In the genomic region with DNA sequence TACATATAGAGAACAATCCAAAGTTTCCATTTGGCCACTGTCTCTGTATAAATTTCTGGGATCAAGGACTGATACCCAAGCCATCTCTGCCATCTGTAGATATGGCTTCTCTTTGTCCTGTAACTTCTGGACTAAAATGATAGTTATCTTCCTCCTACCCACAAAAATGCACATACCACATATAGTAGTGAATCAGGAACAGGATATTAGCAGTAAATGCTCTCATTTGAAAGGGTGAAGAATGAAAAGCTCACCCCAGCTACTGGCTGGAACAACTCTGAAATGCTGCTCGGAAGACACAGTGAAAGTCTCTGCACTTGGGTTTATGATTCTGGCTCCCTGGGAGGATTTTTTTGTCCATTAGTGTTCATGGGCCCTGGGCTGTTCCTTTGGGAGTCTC, we compare ENCODE assay signal across 19 cellular contexts.
DNase-seq lines count a peak whose midpoint lies in the region; ATAC-seq, FAIRE-seq and TF ChIP-seq lines count a peak whose summit lies in the region.
"Had no signal": no experiment of that assay in that cellular context is flagged by ENCODE, and none has a peak within 500 bp of the region (broad histone marks: within the 10 kb centered on the region; RNA-seq: fewer than 3 reads in every experiment).

No MANE protein-coding gene starts in this region.

- H3K4me1 ChIP-seq in mammary epithelial cell (ENCODE audit: insufficient read depth, low read length), result peaks cover 6% of the 10 kb centered on the region
- no peaks in the 10 kb centered on the region for H3K4me1 ChIP-seq in breast epithelium
- peaks cover 35% of the 10 kb centered on the region for H3K4me1 ChIP-seq in endothelial cell of umbilical vein (ENCODE audit: control insufficient read depth, extremely low read depth, insufficient read depth, low read length)
- H3K4me1 ChIP-seq in trophoblast cell (ENCODE audit: control insufficient read depth in 1 of 2, insufficient read depth in 2 of 2, low read length in 2 of 2), result peaks cover 3 to 5% of the 10 kb centered on the region in 2 experiments
- H3K4me1 ChIP-seq: HAP-1 had no signal

- FAIRE-seq in endothelial cell of umbilical vein (lab: Jason Lieb, UNC), result no peak
- FAIRE-seq: G401.6, GM12891, GM19239 had no signal

- BruUV-seq in mammary epithelial cell (replicated peaks; lab: Mats Ljungman, UMichigan) (no TSS peak), endothelial cell of umbilical vein (replicated peaks; lab: Mats Ljungman, UMichigan) (no TSS peak)

- CTCF ChIA-PET in mammary epithelial cell (lab: Charles Lee; ENCODE audit: low non-redundant PET), result no interaction called here
- CTCF ChIA-PET in endothelial cell of umbilical vein (lab: Charles Lee), result no interaction called here

- peak overlapping the region; percentile 65 for H2BK12ac ChIP-seq in trophoblast cell (ENCODE audit: low read length)

- no peaks in the 10 kb centered on the region for H3K79me2 ChIP-seq in mammary epithelial cell (ENCODE audit: insufficient read depth, low read length)
- no peaks in the 10 kb centered on the region for H3K79me2 ChIP-seq in endothelial cell of umbilical vein (ENCODE audit: control insufficient read depth, insufficient read depth, low read length)
- H3K79me2 ChIP-seq in trophoblast cell (ENCODE audit: control insufficient read depth, insufficient read depth, low read length, poor library complexity), result no peaks in the 10 kb centered on the region

- WGBS in mammary epithelial cell (ENCODE audit: low coverage, missing lambda C conversion rate), result 93% methylated on average over 1 of the region's 1 CpG
- WGBS in trophoblast cell (ENCODE audit: extremely low coverage, insufficient coverage, insufficient read length), result no CpG with 5 or more reads among the region's 1 CpG

- H3K79me1 ChIP-seq in trophoblast cell (ENCODE audit: low read length), result peaks cover 3% of the 10 kb centered on the region

- dilution Hi-C loops in mammary epithelial cell (cut with HindIII; ENCODE audit: low sequenced_read_pairs), result no loop called here
- dilution Hi-C loops in endothelial cell of umbilical vein (cut with MboI; ENCODE audit: extremely low pct_ligation_motif_present, low sequenced_read_pairs), result no loop called here

- no peak overlapping the region for H4K12ac ChIP-seq in trophoblast cell (ENCODE audit: low read depth, low read length)

- H2BK5ac ChIP-seq in trophoblast cell (ENCODE audit: low read depth, low read length, poor library complexity), result peak overlapping the region; percentile 87

- H3K9me3 Mint-ChIP-seq in stimulated activated naive CD8-positive, alpha-beta T cell treated with anti-CD3 and anti-CD28 coated beads, Interleukin-15, amount 100 ng/mL, for 72 hours, result peaks cover 4 to 14% of the 10 kb centered on the region in 2 donors

- H4K20me1 ChIP-seq in mammary epithelial cell (ENCODE audit: insufficient read depth, low read length), result no peaks in the 10 kb centered on the region
- no peaks in the 10 kb centered on the region for H4K20me1 ChIP-seq in endothelial cell of umbilical vein (replicated peaks; ENCODE audit: control insufficient read depth, extremely low read depth, insufficient read depth, low read length)
- H4K20me1 ChIP-seq: BLaER1 had no signal

- H4K91ac ChIP-seq in trophoblast cell (ENCODE audit: low read depth, low read length), result no peak overlapping the region

- intact Hi-C loops in mammary epithelial cell (cut with micrococcal nuclease) (no loop called here), breast epithelium (cut with DNase I; ENCODE audit: low total_unique reads) (no loop called here), endothelial cell of umbilical vein (cut with micrococcal nuclease) (loop anchor here (5.0 kb wide), 1 partner anchor 69 kb away; no protein-coding TSS in a partner anchor)

- no peak overlapping the region for H3K23ac ChIP-seq in trophoblast cell (ENCODE audit: low read length)

- H3K18ac ChIP-seq in trophoblast cell (ENCODE audit: low read length), result no peak overlapping the region

- H3K9ac ChIP-seq in mammary epithelial cell (ENCODE audit: insufficient read depth, low read length) (no peak overlapping the region), endothelial cell of umbilical vein (replicated peaks; ENCODE audit: extremely low read depth, insufficient read depth, low read length) (no peak overlapping the region), trophoblast cell (ENCODE audit: low read length) (no peak overlapping the region)
- H3K9ac ChIP-seq: BLaER1 had no signal

- in situ Hi-C loops in mammary epithelial cell (cut with MboI; ENCODE audit: low sequenced_read_pairs in 2 of 2), result no loop called here
- in situ Hi-C loops in astrocyte of the spinal cord (cut with HindIII; ENCODE audit: low sequenced_read_pairs), result no loop called here

- no peak overlapping the region for H3K27ac ChIP-seq in mammary epithelial cell (ENCODE audit: insufficient read depth, low read depth, low read length)
- H3K27ac ChIP-seq in breast epithelium, result no peak overlapping the region
- peak overlapping the region; percentile 24 for H3K27ac ChIP-seq in endothelial cell of umbilical vein (ENCODE audit: insufficient read depth, low read depth, low read length)
- H3K27ac ChIP-seq in trophoblast cell (ENCODE audit: low read depth, low read length), result peak overlapping the region; percentile 85
- H3K27ac ChIP-seq: 22Rv1, BLaER1 had no signal

- no peak overlapping the region for H3K14ac ChIP-seq in trophoblast cell (ENCODE audit: low read length)

- H3K27me3 ChIP-seq in mammary epithelial cell (ENCODE audit: insufficient read depth, low read length), result no peaks in the 10 kb centered on the region
- no peaks in the 10 kb centered on the region for H3K27me3 ChIP-seq in breast epithelium
- H3K27me3 ChIP-seq in endothelial cell of umbilical vein (ENCODE audit: control insufficient read depth in 2 of 2, insufficient read depth in 2 of 2, low read length in 2 of 2), result no peaks in the 10 kb centered on the region
- no peaks in the 10 kb centered on the region for H3K27me3 ChIP-seq in trophoblast cell (ENCODE audit: insufficient read depth, low read length)
- H3K27me3 ChIP-seq: BLaER1 had no signal

- no peaks in the 10 kb centered on the region for H3K4me1 Mint-ChIP-seq in stimulated activated naive CD8-positive, alpha-beta T cell treated with anti-CD3 and anti-CD28 coated beads, Interleukin-15, amount 100 ng/mL, for 72 hours
- H3K4me1 Mint-ChIP-seq: CD4-positive, CD25-positive, alpha-beta regulatory T cell had no signal

- H3K9me3 ChIP-seq in mammary epithelial cell (replicated peaks; ENCODE audit: insufficient read depth, low read length), result no peaks in the 10 kb centered on the region
- no peaks in the 10 kb centered on the region for H3K9me3 ChIP-seq in breast epithelium
- no peaks in the 10 kb centered on the region for H3K9me3 ChIP-seq in endothelial cell of umbilical vein (replicated peaks; ENCODE audit: control insufficient read depth, insufficient read depth, low read length)
- no peaks in the 10 kb centered on the region for H3K9me3 ChIP-seq in trophoblast cell (ENCODE audit: insufficient read depth, low read depth, low read length)
- H3K9me3 ChIP-seq: BLaER1, HAP-1 had no signal

- H3K36me3 ChIP-seq in mammary epithelial cell (ENCODE audit: insufficient read depth, low read length) (no peaks in the 10 kb centered on the region), breast epithelium (no peaks in the 10 kb centered on the region), endothelial cell of umbilical vein (ENCODE audit: control insufficient read depth in 2 of 2, extremely low read depth in 1 of 2, insufficient read depth in 2 of 2, low read length in 2 of 2) (no peaks in the 10 kb centered on the region), trophoblast cell (ENCODE audit: control insufficient read depth in 1 of 2, insufficient read depth in 2 of 2, low read length in 2 of 2) (no peaks in the 10 kb centered on the region)
- H3K36me3 ChIP-seq: BLaER1, HAP-1 had no signal

- POLR2A ChIA-PET in endothelial cell of umbilical vein (lab: Charles Lee), result no interaction called here

- no peak overlapping the region for H3K27ac Mint-ChIP-seq in stimulated activated naive CD8-positive, alpha-beta T cell treated with anti-CD3 and anti-CD28 coated beads, Interleukin-15, amount 100 ng/mL, for 72 hours
- H3K27ac Mint-ChIP-seq: CD4-positive, CD25-positive, alpha-beta regulatory T cell had no signal

- TF ChIP-seq POLR2A in breast epithelium (IDR thresholded peaks at IDR 0.05) (no peak), endothelial cell of umbilical vein (IDR thresholded peaks at IDR 0.05; ENCODE audit: low read depth, low read length) (no peak)

- no peak overlapping the region for H3K4me3 Mint-ChIP-seq in stimulated activated naive CD8-positive, alpha-beta T cell treated with anti-CD3 and anti-CD28 coated beads, Interleukin-15, amount 100 ng/mL, for 72 hours
- H3K4me3 Mint-ChIP-seq: CD4-positive, CD25-positive, alpha-beta regulatory T cell had no signal

- no peak overlapping the region for H3K4me2 ChIP-seq in mammary epithelial cell (ENCODE audit: insufficient read depth, low read depth, low read length)
- no peak overlapping the region for H3K4me2 ChIP-seq in endothelial cell of umbilical vein (ENCODE audit: insufficient read depth, low read length)
- H3K4me2 ChIP-seq in trophoblast cell (ENCODE audit: low read length), result no peak overlapping the region
- H3K4me2 ChIP-seq: BLaER1 had no signal

- H4K8ac ChIP-seq in trophoblast cell (ENCODE audit: low read depth, low read length), result peak overlapping the region; percentile 20

- no peak for ATAC-seq in stimulated activated naive CD8-positive, alpha-beta T cell treated with anti-CD3 and anti-CD28 coated beads, Interleukin-15, amount 100 ng/mL, for 72 hours

- no peak overlapping the region for H3K4me3 ChIP-seq in mammary epithelial cell (replicated peaks in 1 of 3; ENCODE audit: insufficient read depth in 1 of 3, low read depth in 2 of 3, low read length in 3 of 3)
- H3K4me3 ChIP-seq in breast epithelium, result no peak overlapping the region
- no peak overlapping the region for H3K4me3 ChIP-seq in astrocyte of the spinal cord (ENCODE audit: low read depth, low read length)
- no peak overlapping the region for H3K4me3 ChIP-seq in endothelial cell of umbilical vein (replicated peaks in 1 of 3; ENCODE audit: insufficient read depth in 1 of 3, low read depth in 1 of 3, low read length in 3 of 3)
- H3K4me3 ChIP-seq in trophoblast cell (ENCODE audit: low read depth, low read length), result no peak overlapping the region
- H3K4me3 ChIP-seq: BLaER1, HAP-1 had no signal

- TF ChIP-seq CTCF in mammary epithelial cell (conservative IDR thresholded peaks at IDR 0.05 in 1 of 2, IDR thresholded peaks at IDR 0.05 in 1 of 2; ENCODE audit: extremely low read depth in 1 of 2, insufficient read depth in 1 of 2, low read depth in 1 of 2, low read length in 2 of 2), result no peak
- no peak for TF ChIP-seq CTCF in breast epithelium (IDR thresholded peaks at IDR 0.05)
- no peak for TF ChIP-seq CTCF in astrocyte of the spinal cord (IDR thresholded peaks at IDR 0.05; ENCODE audit: low read depth, low read length)
- TF ChIP-seq CTCF in endothelial cell of umbilical vein (IDR thresholded peaks at IDR 0.05; ENCODE audit: extremely low read depth in 1 of 2, insufficient read depth in 1 of 2, low read depth in 1 of 2, low read length in 2 of 2), result no peak

- H3K27me3 Mint-ChIP-seq in stimulated activated naive CD8-positive, alpha-beta T cell treated with anti-CD3 and anti-CD28 coated beads, Interleukin-15, amount 100 ng/mL, for 72 hours, result no peaks in the 10 kb centered on the region
- H3K27me3 Mint-ChIP-seq: CD4-positive, CD25-positive, alpha-beta regulatory T cell had no signal

- DNase-seq in mammary epithelial cell (peak; percentile 6), breast epithelium (ENCODE audit: low spot score in 2 of 2) (no peak), astrocyte of the spinal cord (ENCODE audit: low read depth, low spot score) (peak; percentile 29), endothelial cell of umbilical vein (ENCODE audit: low read depth, low spot score) (no peak), trophoblast cell (no peak), DMS79 treated with DMSO at 0.1 percent for 48 hours (lab: John Stamatoyannopoulos, UW) (no peak), NOMO-1 treated with DMSO at 0.1 percent for 48 hours (lab: John Stamatoyannopoulos, UW; ENCODE audit: unreplicated experiment) (no peak)
- DNase-seq in stimulated activated naive CD8-positive, alpha-beta T cell treated with anti-CD3 and anti-CD28 coated beads, Interleukin-15, amount 100 ng/mL, for 72 hours, result no peak
- DNase-seq: AML-193; CD4-positive, CD25-positive, alpha-beta regulatory T cell; DMS 273 treated with DMSO at 0.1 percent for 48 hours; EL; GOT3 had no signal

- H2BK120ac ChIP-seq in trophoblast cell (ENCODE audit: insufficient read depth, low read length, poor library complexity), result peak overlapping the region; percentile 77

- H3K9me1 ChIP-seq in endothelial cell of umbilical vein (replicated peaks; ENCODE audit: control insufficient read depth, extremely low read depth, insufficient read depth, low read length), result no peaks in the 10 kb centered on the region

- H2AK5ac ChIP-seq in trophoblast cell (ENCODE audit: low read length), result no peak overlapping the region

- no peak overlapping the region for H3K4ac ChIP-seq in trophoblast cell (ENCODE audit: low read depth, low read length)

- H2AFZ ChIP-seq in mammary epithelial cell (ENCODE audit: low read depth, low read length) (peak overlapping the region; percentile 9), endothelial cell of umbilical vein (ENCODE audit: low read depth, low read length) (peak overlapping the region; percentile 48), trophoblast cell (ENCODE audit: insufficient read depth, low read length, poor library complexity) (no peak overlapping the region)

Comparison
In these comparisons a context has a peak if more than half of its experiments do, and no peak if none do; other contexts are left out.
1. DNase-seq: peak in mammary epithelial cell (single experiment) and astrocyte of the spinal cord (single experiment); none in breast epithelium (0 of 2), endothelial cell of umbilical vein (single experiment), trophoblast cell (0 of 2), DMS79 treated with DMSO at 0.1 percent for 48 hours (single experiment), stimulated activated naive CD8-positive, alpha-beta T cell treated with anti-CD3 and anti-CD28 coated beads, Interleukin-15, amount 100 ng/mL, for 72 hours (0 of 2) and NOMO-1 treated with DMSO at 0.1 percent for 48 hours (single experiment).
2. H3K27ac ChIP-seq: peak in endothelial cell of umbilical vein (single experiment) and trophoblast cell (single experiment); none in mammary epithelial cell (single experiment) and breast epithelium (0 of 2).